In the genomic region with DNA sequence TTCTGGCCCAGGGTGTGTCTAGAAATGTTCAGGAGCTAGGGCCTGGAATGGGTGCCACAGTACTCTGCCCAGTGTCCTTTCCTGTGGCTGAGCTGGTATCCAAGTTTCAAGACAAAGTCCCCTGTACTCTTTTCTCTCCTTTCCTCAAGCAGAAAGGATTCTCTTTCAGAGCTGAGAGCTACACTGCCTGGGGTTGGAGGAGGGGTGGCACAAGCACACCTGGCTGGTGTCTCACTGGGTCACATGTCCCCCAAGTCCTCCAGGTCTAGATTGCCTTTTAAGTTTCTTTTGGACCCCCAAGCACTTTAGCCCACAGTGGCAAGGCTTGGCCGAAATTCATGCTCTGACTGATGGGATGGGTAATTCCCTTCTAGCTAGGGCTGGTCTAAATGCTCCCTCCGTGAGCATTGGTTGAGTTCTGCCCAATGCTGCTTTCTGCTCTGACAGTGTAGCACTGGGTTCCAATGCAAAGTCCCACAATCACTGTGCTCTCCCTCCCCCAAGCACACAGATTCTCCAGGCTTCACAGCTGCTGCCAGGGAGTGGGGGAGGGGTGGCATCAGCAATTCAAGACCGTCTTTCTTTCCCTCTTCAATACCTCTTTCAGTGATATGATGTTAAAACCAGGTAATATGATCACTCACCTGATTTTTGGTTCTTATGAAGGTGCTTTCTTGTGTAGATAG, we compare ENCODE assay signal across 20 cellular contexts. TPM values are rescaled to one million over a fixed set of nuclear protein-coding genes. Genes with fewer than 3 reads are reported as not detected.
DNase-seq lines count a peak whose midpoint lies in the region; ATAC-seq and TF ChIP-seq lines count a peak whose summit lies in the region.
"Had no signal": no experiment of that assay in that cellular context is flagged by ENCODE, and none has a peak within 500 bp of the region (broad histone marks: within the 10 kb centered on the region; RNA-seq: fewer than 3 reads in every experiment).

No MANE protein-coding gene starts in this region.

- no peak for ATAC-seq in psoas muscle

- intact Hi-C loops in psoas muscle (cut with DNase I), result no loop called here

- H3K4me3 ChIP-seq in HUES64 (ENCODE audit: low read length) (no peak overlapping the region), psoas muscle (no peak overlapping the region)
- H3K4me3 ChIP-seq: PC-9, SJSA1 had no signal

- H3K9me3 ChIP-seq in HUES64 (ENCODE audit: insufficient read depth, low read depth, low read length) (no peaks in the 10 kb centered on the region), psoas muscle (no peaks in the 10 kb centered on the region)
- H3K9me3 ChIP-seq: Caco-2, SJSA1 had no signal

- TF ChIP-seq CTCF in glutamatergic neuron (IDR thresholded peaks at IDR 0.05; ENCODE audit: partially characterized antibody, unreplicated experiment) (no peak), psoas muscle (IDR thresholded peaks at IDR 0.05) (no peak)

- H3K36me3 Mint-ChIP-seq in glutamatergic neuron (ENCODE audit: unreplicated experiment), result no peaks in the 10 kb centered on the region
- H3K36me3 Mint-ChIP-seq: CD14-positive monocyte, IgD-negative memory B cell had no signal

- peaks cover 4% of the 10 kb centered on the region for H3K4me1 Mint-ChIP-seq in glutamatergic neuron (ENCODE audit: low read depth, unreplicated experiment)
- H3K4me1 Mint-ChIP-seq: CD14-positive monocyte, IgD-negative memory B cell had no signal

- H3K9ac ChIP-seq in HUES64 (ENCODE audit: low read depth, low read length), result 0 out of 2 replicates have a peak overlapping the region, but pooled peaks have one; percentile 52

- H3K9me3 Mint-ChIP-seq in glutamatergic neuron (ENCODE audit: unreplicated experiment), result no peaks in the 10 kb centered on the region
- H3K9me3 Mint-ChIP-seq: CD14-positive monocyte, IgD-negative memory B cell had no signal

- DNase-seq in Ammon's horn (ENCODE audit: low spot score), result peak; percentile 15
- DNase-seq in glutamatergic neuron, result peak; percentile 40
- peak; percentile 14 for DNase-seq in medulla oblongata (ENCODE audit: extremely low spot score)
- no peak for DNase-seq in NCI-H187 treated with DMSO at 0.1 percent for 48 hours (lab: John Stamatoyannopoulos, UW)
- no peak for DNase-seq in psoas muscle
- no peak for DNase-seq in NAMALWA (ENCODE audit: low spot score)
- DNase-seq: Caco-2, DMS153, H7, Kasumi-1, MM.1S, NCI-H1105, NCI-H187, NCI-H446, NCI-H69, PC-9 had no signal

- H3K4me3 Mint-ChIP-seq in glutamatergic neuron (ENCODE audit: unreplicated experiment), result peak overlapping the region; percentile 52
- H3K4me3 Mint-ChIP-seq: CD14-positive monocyte, IgD-negative memory B cell had no signal

- no peaks in the 10 kb centered on the region for H3K27me3 Mint-ChIP-seq in glutamatergic neuron (ENCODE audit: unreplicated experiment)

- peak overlapping the region; percentile 82 for H3K27ac Mint-ChIP-seq in glutamatergic neuron (ENCODE audit: unreplicated experiment)
- H3K27ac Mint-ChIP-seq: CD14-positive monocyte, IgD-negative memory B cell had no signal

- no peaks in the 10 kb centered on the region; the same call in 1 of the 2 replicates for H3K36me3 ChIP-seq in HUES64 (ENCODE audit: insufficient read depth, low read length)
- H3K36me3 ChIP-seq in psoas muscle (ENCODE audit: insufficient read depth in 1 of 2, low read depth in 1 of 2), result no peaks in the 10 kb centered on the region
- H3K36me3 ChIP-seq: SJSA1 had no signal

- H3K27me3 ChIP-seq in HUES64 (ENCODE audit: insufficient read depth, low read length) (no peaks in the 10 kb centered on the region), psoas muscle (ENCODE audit: insufficient read depth in 3 of 3, low read length in 2 of 3) (peaks cover 0 to 3% (median 3%) of the 10 kb centered on the region in 3 donors)
- H3K27me3 ChIP-seq: SJSA1 had no signal

- H3K4me1 ChIP-seq in HUES64 (ENCODE audit: insufficient read depth, low read length) (peaks cover 28% of the 10 kb centered on the region), psoas muscle (no peaks in the 10 kb centered on the region)
- H3K4me1 ChIP-seq: SJSA1 had no signal

- WGBS in HUES64, result 57% methylated on average over 2 of the region's 3 CpGs
- 45 to 71% (median 62%) methylated on average over 2 to 3 of the region's 3 CpGs for WGBS in psoas muscle, 3 donors

- H3K27ac ChIP-seq in HUES64 (ENCODE audit: low read depth, low read length) (peak overlapping the region; percentile 58; the same call in 1 of the 2 replicates), psoas muscle (no peak overlapping the region)
- H3K27ac ChIP-seq: PC-9, SJSA1 had no signal

RNA-seq across cellular contexts. Expression of a gene that starts 47.8 kb away (rescaled TPM):
- 401 TPM for polyA plus RNA-seq in HUES64 (2013, experiment 1 of 2)
- polyA plus RNA-seq in HUES64 (2013, experiment 2 of 2), result 452 TPM
- 242 TPM for total RNA-seq in glutamatergic neuron (ENCODE audit: unreplicated experiment)
- total RNA-seq in psoas muscle, result 10 to 100 TPM in 1 of 4 donors, 1 to 10 TPM in 3; 7.1 to 24.4 (median 8.8) TPM
- 10 to 100 TPM in 2 of 3 donors, 1 to 10 TPM in 1; 6.2 to 12.7 (median 10.8) TPM for polyA plus RNA-seq in psoas muscle

Comparison
In these comparisons a context has a peak if more than half of its experiments do, and no peak if none do; other contexts are left out.
1. DNase-seq: peak in Ammon's horn (single experiment), glutamatergic neuron (single experiment) and medulla oblongata (single experiment); none in NCI-H187 treated with DMSO at 0.1 percent for 48 hours (single experiment), psoas muscle (0 of 2) and NAMALWA (single experiment).